ENCODE assay signal across 13 cellular contexts in the genomic region with DNA sequence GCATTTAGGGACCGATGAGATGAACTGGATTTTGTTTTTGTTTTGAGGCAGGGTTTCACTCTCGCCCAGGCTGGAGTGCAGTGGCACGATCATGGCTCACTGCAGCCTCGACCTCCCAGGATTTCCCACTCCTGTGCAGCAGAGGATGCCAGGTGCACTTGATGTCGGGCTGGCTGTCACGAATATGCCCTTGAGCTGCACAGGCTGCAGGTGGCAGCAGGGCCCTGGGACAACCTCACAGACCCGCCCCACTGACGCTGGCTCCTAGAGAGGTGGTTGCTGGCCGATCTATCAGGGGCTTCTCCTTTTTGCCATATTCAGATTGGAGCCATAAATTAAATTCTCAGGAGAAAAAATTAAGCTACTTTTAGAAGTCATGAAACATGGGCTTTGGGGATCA. TPM values are rescaled to one million over a fixed set of nuclear protein-coding genes. Genes with fewer than 3 reads are reported as not detected.
DNase-seq lines count a peak whose midpoint lies in the region; ATAC-seq and TF ChIP-seq lines count a peak whose summit lies in the region.
"Had no signal": no experiment of that assay in that cellular context is flagged by ENCODE, and none has a peak within 500 bp of the region (broad histone marks: within the 10 kb centered on the region; RNA-seq: fewer than 3 reads in every experiment).

No MANE protein-coding gene starts in this region.

- no peak overlapping the region for H3K4me2 ChIP-seq in mammary epithelial cell (ENCODE audit: insufficient read depth, low read depth, low read length)

- no peaks in the 10 kb centered on the region for H3K9me3 ChIP-seq in mammary epithelial cell (replicated peaks; ENCODE audit: insufficient read depth, low read length)

- no peak overlapping the region for H2AFZ ChIP-seq in mammary epithelial cell (ENCODE audit: low read depth, low read length)

- no peaks in the 10 kb centered on the region for H3K79me2 ChIP-seq in mammary epithelial cell (ENCODE audit: insufficient read depth, low read length)

- no peaks in the 10 kb centered on the region for H3K4me1 ChIP-seq in mammary epithelial cell (ENCODE audit: insufficient read depth, low read length)

- POLR2A ChIA-PET in MCF 10A (lab: Yijun Ruan, JAX) (interaction anchor here (1.0 to 1.4 kb wide), 3 partner anchors 8 to 42 kb away, joined by 3 to 7 read pairs (median 4); partner anchors contain the start of gene NQO2), activated B cell treated with CpG ODN at 0.5 μM for 24 hours (lab: Charles Lee) (interaction anchor here (0.7 to 1.1 kb wide), 4 partner anchors 22 to 36 kb away, joined by 3 to 4 read pairs (median 3); partner anchors contain the start of genes NQO2 and RIPK1)

- H3K27me3 Mint-ChIP-seq in MCF 10A (ENCODE audit: insufficient read depth, unreplicated experiment): no peaks in the 10 kb centered on the region
- H3K27me3 Mint-ChIP-seq in activated B cell treated with CpG ODN at 0.5 μM for 24 hours: peaks cover 13% of the 10 kb centered on the region

- no peaks in the 10 kb centered on the region for H3K36me3 Mint-ChIP-seq in MCF 10A (ENCODE audit: insufficient read depth, unreplicated experiment)
- H3K36me3 Mint-ChIP-seq in activated B cell treated with CpG ODN at 0.5 μM for 24 hours (ENCODE audit: low read depth): no peaks in the 10 kb centered on the region
- H3K36me3 Mint-ChIP-seq: CD14-positive monocyte had no signal

- intact Hi-C loops in mammary epithelial cell (cut with micrococcal nuclease): no loop called here
- intact Hi-C loops in MCF 10A (cut with micrococcal nuclease): no loop called here
- intact Hi-C loops in activated B cell treated with CpG ODN at 0.5 μM for 24 hours (cut with micrococcal nuclease): loop anchor here (1.0 kb wide), 1 partner anchor 21 kb away; no protein-coding TSS in a partner anchor

- no peaks in the 10 kb centered on the region for H3K27me3 ChIP-seq in mammary epithelial cell (ENCODE audit: insufficient read depth, low read length)
- H3K27me3 ChIP-seq: heart right ventricle had no signal

- peaks cover 11% of the 10 kb centered on the region for H3K9me3 Mint-ChIP-seq in MCF 10A (ENCODE audit: unreplicated experiment)
- no peaks in the 10 kb centered on the region for H3K9me3 Mint-ChIP-seq in activated B cell treated with CpG ODN at 0.5 μM for 24 hours

- H3K27ac Mint-ChIP-seq in MCF 10A (ENCODE audit: low read depth, unreplicated experiment) (no peak overlapping the region), activated B cell treated with CpG ODN at 0.5 μM for 24 hours (no peak overlapping the region)

- no peak for DNase-seq in mammary epithelial cell
- DNase-seq in MCF 10A (ENCODE audit: unreplicated experiment): no peak
- DNase-seq in NCI-H1436 treated with DMSO at 0.1 percent for 48 hours (lab: John Stamatoyannopoulos, UW): peak; percentile 31
- DNase-seq in activated B cell treated with CpG ODN at 0.5 μM for 24 hours: no peak
- DNase-seq in ureter (ENCODE audit: low spot score): peak; percentile 24
- DNase-seq in Ammon's horn (ENCODE audit: low spot score): no peak
- DNase-seq in NOMO-1 (lab: John Stamatoyannopoulos, UW; ENCODE audit: unreplicated experiment in 2 of 2): no peak
- DNase-seq in EL: no peak
- DNase-seq: anterior cingulate cortex, heart right ventricle, IMR-90 had no signal

- 47% methylated on average over 9 of the region's 9 CpGs for WGBS in mammary epithelial cell (ENCODE audit: low coverage, missing lambda C conversion rate)

- TF ChIP-seq CTCF in mammary epithelial cell (conservative IDR thresholded peaks at IDR 0.05 in 1 of 2, IDR thresholded peaks at IDR 0.05 in 1 of 2; ENCODE audit: extremely low read depth in 1 of 2, insufficient read depth in 1 of 2, low read depth in 1 of 2, low read length in 2 of 2) (no peak), MCF 10A (IDR thresholded peaks at IDR 0.05; ENCODE audit: unreplicated experiment) (no peak), activated B cell treated with CpG ODN at 0.5 μM for 24 hours (IDR thresholded peaks at IDR 0.05) (no peak)

- ATAC-seq in activated B cell treated with CpG ODN at 0.5 μM for 24 hours (ENCODE audit: low read depth): peak; percentile 55
- ATAC-seq: heart right ventricle had no signal

- H3K4me1 Mint-ChIP-seq in MCF 10A (ENCODE audit: insufficient read depth, unreplicated experiment) (no peaks in the 10 kb centered on the region), activated B cell treated with CpG ODN at 0.5 μM for 24 hours (peaks cover 22% of the 10 kb centered on the region)

- dilution Hi-C loops in mammary epithelial cell (cut with HindIII; ENCODE audit: low sequenced_read_pairs): no loop called here

- CTCF ChIA-PET in mammary epithelial cell (lab: Charles Lee; ENCODE audit: low non-redundant PET) (no interaction called here), MCF 10A (lab: Yijun Ruan, JAX) (interaction anchor here (0.7 to 0.9 kb wide), 2 partner anchors 30 to 530 kb away, joined by 4 read pairs; no protein-coding TSS in a partner anchor), activated B cell treated with CpG ODN at 0.5 μM for 24 hours (lab: Charles Lee) (interaction anchor here (0.7 to 1.8 kb wide), 2 partner anchors 8 to 32 kb away, joined by 4 to 5 read pairs; partner anchors contain the start of gene NQO2)

- no peaks in the 10 kb centered on the region for H4K20me1 ChIP-seq in mammary epithelial cell (ENCODE audit: insufficient read depth, low read length)

- no peak overlapping the region for H3K4me3 Mint-ChIP-seq in MCF 10A (ENCODE audit: unreplicated experiment)
- H3K4me3 Mint-ChIP-seq in activated B cell treated with CpG ODN at 0.5 μM for 24 hours: no peak overlapping the region
- H3K4me3 Mint-ChIP-seq: CD14-positive monocyte had no signal

- in situ Hi-C loops in mammary epithelial cell (cut with MboI; ENCODE audit: low sequenced_read_pairs in 2 of 2): no loop called here

- BruUV-seq in mammary epithelial cell (replicated peaks; lab: Mats Ljungman, UMichigan) (no TSS peak), MCF 10A (replicated peaks; lab: Mats Ljungman, UMichigan) (no TSS peak)

- H3K9ac ChIP-seq in mammary epithelial cell (ENCODE audit: insufficient read depth, low read length): peak overlapping the region; percentile 11

- no peak overlapping the region for H3K4me3 ChIP-seq in mammary epithelial cell (replicated peaks in 1 of 3; ENCODE audit: insufficient read depth in 1 of 3, low read depth in 2 of 3, low read length in 3 of 3)
- H3K4me3 ChIP-seq: heart right ventricle, lung had no signal

- no peaks in the 10 kb centered on the region for H3K36me3 ChIP-seq in mammary epithelial cell (ENCODE audit: insufficient read depth, low read length)
- H3K36me3 ChIP-seq: heart right ventricle had no signal

- no peak overlapping the region for H3K27ac ChIP-seq in mammary epithelial cell (ENCODE audit: insufficient read depth, low read depth, low read length)
- H3K27ac ChIP-seq: heart right ventricle had no signal

RNA-seq across cellular contexts. Expression of gene NQO2, which starts 32.2 kb away (rescaled TPM):
- 10 to 100 TPM; 17.0 to 20.3 TPM for total RNA-seq in mammary epithelial cell
- polyA plus RNA-seq in mammary epithelial cell: 25.1 TPM
- polyA minus RNA-seq in mammary epithelial cell: 31.0 TPM
- total RNA-seq in MCF 10A (2022): 18.6 and 20.0 TPM in 2 replicates
- 11.9 and 12.3 TPM in 2 replicates for total RNA-seq in activated B cell treated with CpG ODN at 0.5 μM for 24 hours
- total RNA-seq in ureter: 27.0 TPM

RNA-seq across cellular contexts. Expression of gene RIPK1, which starts 36.4 kb away (rescaled TPM):
- total RNA-seq in mammary epithelial cell (10 to 100 TPM; 21.1 to 26.8 TPM), MCF 10A (2022) (16.8 and 21.2 TPM in 2 replicates), activated B cell treated with CpG ODN at 0.5 μM for 24 hours (20.5 and 21.8 TPM in 2 replicates), ureter (28.4 TPM)
- polyA plus RNA-seq in mammary epithelial cell: 13.9 TPM
- polyA minus RNA-seq in mammary epithelial cell: 13.3 TPM

Comparison
In these comparisons a context has a peak if more than half of its experiments do, and no peak if none do; other contexts are left out.
1. DNase-seq: peak in NCI-H1436 treated with DMSO at 0.1 percent for 48 hours (single experiment) and ureter (single experiment); none in mammary epithelial cell (single experiment), MCF 10A (single experiment), activated B cell treated with CpG ODN at 0.5 μM for 24 hours (single experiment), Ammon's horn (single experiment), NOMO-1 (0 of 2) and EL (single experiment).